In genomic region chr3:87426916-87427315, GRCh38 we compare ENCODE assay signal across 28 cellular contexts.
A peak's percentile ranks its signal among the peaks of the same experiment; 100 is the strongest.
DNase-seq lines count a peak whose midpoint lies in the region; ATAC-seq, FAIRE-seq and TF ChIP-seq lines count a peak whose summit lies in the region.
"Had no signal": no experiment of that assay in that cellular context is flagged by ENCODE, and none has a peak within 500 bp of the region (broad histone marks: within the 10 kb centered on the region; RNA-seq: fewer than 3 reads in every experiment).

No MANE protein-coding gene starts in this region.

- dilution Hi-C loops in endothelial cell of umbilical vein (cut with MboI; ENCODE audit: extremely low pct_ligation_motif_present, low sequenced_read_pairs): no loop called here

- H3K4me1 ChIP-seq in endothelial cell of umbilical vein (ENCODE audit: control insufficient read depth, extremely low read depth, insufficient read depth, low read length): no peaks in the 10 kb centered on the region
- H3K4me1 ChIP-seq in right cardiac atrium (ENCODE audit: control insufficient read depth, insufficient read depth, low read length): no peaks in the 10 kb centered on the region
- H3K4me1 ChIP-seq: ascending aorta had no signal

- no peaks in the 10 kb centered on the region for H3K79me2 ChIP-seq in endothelial cell of umbilical vein (ENCODE audit: control insufficient read depth, insufficient read depth, low read length)

- H3K9me3 ChIP-seq in endothelial cell of umbilical vein (replicated peaks; ENCODE audit: control insufficient read depth, insufficient read depth, low read length) (no peaks in the 10 kb centered on the region), right cardiac atrium (ENCODE audit: control insufficient read depth, low read length) (no peaks in the 10 kb centered on the region)
- H3K9me3 ChIP-seq: ascending aorta, SK-N-SH had no signal

- no peak for ATAC-seq in right cardiac atrium
- ATAC-seq: HepG2; left ventricle myocardium superior; natural killer cell; stimulated activated naive B cell treated with anti-CD40 and anti-IgM and Interleukin-4, amounts not matched to agents 10 μg/mL and 1 μg/mL and 100 μg/mL, for 72 hours had no signal

- H3K9ac ChIP-seq in endothelial cell of umbilical vein (replicated peaks; ENCODE audit: extremely low read depth, insufficient read depth, low read length): no peak overlapping the region
- H3K9ac ChIP-seq: SK-N-SH had no signal

- POLR2A ChIA-PET in endothelial cell of umbilical vein (lab: Charles Lee): no interaction called here

- no peak overlapping the region for H3K4me2 ChIP-seq in endothelial cell of umbilical vein (ENCODE audit: insufficient read depth, low read length)
- H3K4me2 ChIP-seq: SK-N-SH had no signal

- intact Hi-C loops in endothelial cell of umbilical vein (cut with micrococcal nuclease): no loop called here
- intact Hi-C loops in right cardiac atrium (cut with DNase I): no loop called here

- no peak for TF ChIP-seq POLR2A in endothelial cell of umbilical vein (IDR thresholded peaks at IDR 0.05; ENCODE audit: low read depth, low read length)

- WGBS in right cardiac atrium: 59% methylated on average over 2 of the region's 2 CpGs

- FAIRE-seq in endothelial cell of umbilical vein (lab: Jason Lieb, UNC) (no peak), urothelium cell line (lab: Jason Lieb, UNC) (no peak)
- FAIRE-seq: GM12891, HepG2 had no signal

- H3K4me3 ChIP-seq in endothelial cell of umbilical vein (replicated peaks in 1 of 3; ENCODE audit: insufficient read depth in 1 of 3, low read depth in 1 of 3, low read length in 3 of 3) (no peak overlapping the region), right cardiac atrium (ENCODE audit: low read length) (no peak overlapping the region)
- H3K4me3 ChIP-seq: ascending aorta had no signal

- H3K36me3 ChIP-seq in endothelial cell of umbilical vein (ENCODE audit: control insufficient read depth in 2 of 2, extremely low read depth in 1 of 2, insufficient read depth in 2 of 2, low read length in 2 of 2): no peaks in the 10 kb centered on the region
- H3K36me3 ChIP-seq: ascending aorta had no signal

- no TSS peak for BruUV-seq in endothelial cell of umbilical vein (replicated peaks; lab: Mats Ljungman, UMichigan)

- no peak overlapping the region for H2AFZ ChIP-seq in endothelial cell of umbilical vein (ENCODE audit: low read depth, low read length)

- CTCF ChIA-PET in endothelial cell of umbilical vein (lab: Charles Lee): interaction anchor here (1.0 kb wide), 1 partner anchor 76 kb away, joined by 3 read pairs; no protein-coding TSS in a partner anchor

- H3K27ac ChIP-seq in endothelial cell of umbilical vein (ENCODE audit: insufficient read depth, low read depth, low read length): no peak overlapping the region
- H3K27ac ChIP-seq in right cardiac atrium (ENCODE audit: low read length): no peak overlapping the region
- H3K27ac ChIP-seq: ascending aorta, RWPE1, VCaP had no signal

- DNase-seq in EL: peak; percentile 18
- DNase-seq in NCI-H226: peak; percentile 8
- peak; percentile 55 for DNase-seq in endothelial cell of umbilical vein (ENCODE audit: low read depth, low spot score)
- peak; percentile 6 for DNase-seq in urothelium cell line (ENCODE audit: low spot score)
- DNase-seq in anterior cingulate cortex (lab: John Stamatoyannopoulos, UW): no peak
- DNase-seq in right cardiac atrium: no peak
- DNase-seq in activated T-cell treated with anti-CD3 and anti-CD28 coated beads, Interleukin-2, amount 50 U/mL, for 48 hours: no peak
- DNase-seq: activated CD4-positive, alpha-beta T cell treated with anti-CD3 and anti-CD28 coated beads for 48 hours; activated naive CD4-positive, alpha-beta T cell treated with anti-CD3 and anti-CD28 coated beads for 36 hours; DMS79; foreskin melanocyte; GOT3; hypothalamus; left ventricle myocardium superior; midbrain; natural killer cell; NCI-H1092 treated with DMSO at 0.1 percent for 48 hours; NCI-H187 treated with DMSO at 0.1 percent for 48 hours; NCI-H2227 treated with DMSO at 0.1 percent for 48 hours; SK-N-SH; stimulated activated CD4-positive, alpha-beta T cell treated with anti-CD3 and anti-CD28 coated beads, Interleukin-4, amount 100 ng/mL, for 24 hours; stimulated activated naive B cell treated with anti-CD40 and anti-IgM and Interleukin-4, amounts not matched to agents 10 μg/mL and 1 μg/mL and 100 μg/mL, for 72 hours; T-helper 2 cell had no signal

- H3K27me3 ChIP-seq in endothelial cell of umbilical vein (ENCODE audit: control insufficient read depth in 2 of 2, insufficient read depth in 2 of 2, low read length in 2 of 2) (no peaks in the 10 kb centered on the region), right cardiac atrium (ENCODE audit: control insufficient read depth, insufficient read depth) (no peaks in the 10 kb centered on the region)
- H3K27me3 ChIP-seq: ascending aorta had no signal

- no peaks in the 10 kb centered on the region for H4K20me1 ChIP-seq in endothelial cell of umbilical vein (replicated peaks; ENCODE audit: control insufficient read depth, extremely low read depth, insufficient read depth, low read length)

- H3K9me1 ChIP-seq in endothelial cell of umbilical vein (replicated peaks; ENCODE audit: control insufficient read depth, extremely low read depth, insufficient read depth, low read length): no peaks in the 10 kb centered on the region

- TF ChIP-seq CTCF in endothelial cell of umbilical vein (IDR thresholded peaks at IDR 0.05; ENCODE audit: extremely low read depth in 1 of 2, insufficient read depth in 1 of 2, low read depth in 1 of 2, low read length in 2 of 2): no peak

TF ChIP-seq in endothelial cell of umbilical vein, 7 proteins besides CTCF, POLR2A, EP300 and RAD21:
- no peak for TF ChIP-seq MYC (IDR thresholded peaks at IDR 0.05; ENCODE audit: low read depth, low read length)
- TF ChIP-seq GATA2 (IDR thresholded peaks at IDR 0.05; ENCODE audit: insufficient read depth, insufficient read length, low read depth, low read length): no peak
- TF ChIP-seq FOS (IDR thresholded peaks at IDR 0.05; ENCODE audit: borderline replicate concordance, insufficient read depth, low read length): peak; percentile 11
- no peak for TF ChIP-seq EZH2 (IDR thresholded peaks at IDR 0.05; ENCODE audit: borderline replicate concordance, low read depth, low read length, severe bottlenecking)
- no peak for TF ChIP-seq MAX (IDR thresholded peaks at IDR 0.05; ENCODE audit: insufficient read depth, insufficient read length)
- no peak for TF ChIP-seq POLR2AphosphoS5 (IDR thresholded peaks at IDR 0.05; ENCODE audit: insufficient read depth, low read depth, low read length)

Comparison
In these comparisons a context has a peak if more than half of its experiments do, and no peak if none do; other contexts are left out.
1. DNase-seq: peak in EL (single experiment), NCI-H226 (single experiment), endothelial cell of umbilical vein (single experiment) and urothelium cell line (single experiment); none in anterior cingulate cortex (0 of 58), right cardiac atrium (0 of 3) and activated T-cell treated with anti-CD3 and anti-CD28 coated beads, Interleukin-2, amount 50 U/mL, for 48 hours (0 of 2).